In genomic region chrX:111284615-111285294, GRCh38 we compare ENCODE assay signal across 21 cellular contexts. TPM values are rescaled to one million over a fixed set of nuclear protein-coding genes. Genes with fewer than 3 reads are reported as not detected.
DNase-seq lines count a peak whose midpoint lies in the region; ATAC-seq, FAIRE-seq and TF ChIP-seq lines count a peak whose summit lies in the region.
"Had no signal": no experiment of that assay in that cellular context is flagged by ENCODE, and none has a peak within 500 bp of the region (broad histone marks: within the 10 kb centered on the region; RNA-seq: fewer than 3 reads in every experiment).

No MANE protein-coding gene starts in this region.

- H3K27ac ChIP-seq in body of pancreas, result peak overlapping the region in 2 of 4 donors; percentile 18 to 30
- H3K27ac ChIP-seq in right lobe of liver, result peak overlapping the region in 2 of 3 donors; percentile 24 to 59

- TF ChIP-seq CTCF in body of pancreas (IDR thresholded peaks at IDR 0.05) (no peak), right lobe of liver (IDR thresholded peaks at IDR 0.05) (no peak), progenitor cell of endocrine pancreas (IDR thresholded peaks at IDR 0.05; ENCODE audit: unreplicated experiment) (no peak), D721Med (IDR thresholded peaks at IDR 0.05; ENCODE audit: insufficient read depth, missing control alignments) (no peak)

- H3K27me3 ChIP-seq in body of pancreas, result no peaks in the 10 kb centered on the region
- H3K27me3 ChIP-seq in right lobe of liver, result no peaks in the 10 kb centered on the region

- no peaks in the 10 kb centered on the region for H3K36me3 Mint-ChIP-seq in progenitor cell of endocrine pancreas (ENCODE audit: insufficient read depth)
- H3K36me3 Mint-ChIP-seq: CD4-positive, CD25-positive, alpha-beta regulatory T cell; IgD-negative memory B cell had no signal

- peaks cover 26% of the 10 kb centered on the region for H3K4me1 Mint-ChIP-seq in progenitor cell of endocrine pancreas (ENCODE audit: low read depth)
- H3K4me1 Mint-ChIP-seq: B cell; CD4-positive, CD25-positive, alpha-beta regulatory T cell; IgD-negative memory B cell had no signal

- no peaks in the 10 kb centered on the region for H3K9me3 ChIP-seq in body of pancreas
- H3K9me3 ChIP-seq in right lobe of liver, result no peaks in the 10 kb centered on the region

- H3K36me3 ChIP-seq in body of pancreas (replicated peaks in 1 of 2; ENCODE audit: insufficient read depth in 1 of 2, low read depth in 2 of 2) (no peaks in the 10 kb centered on the region), right lobe of liver (no peaks in the 10 kb centered on the region)

- DNase-seq in NCI-H69 (lab: John Stamatoyannopoulos, UW) (peak; percentile 17), body of pancreas (peak in 2 of 4 donors; percentile 8 to 12), right lobe of liver (peak in 1 of 3 donors; percentile 59), progenitor cell of endocrine pancreas (ENCODE audit: low spot score, unreplicated experiment) (no peak), D721Med (ENCODE audit: insufficient read length, low spot score) (no peak), AG08396 (ENCODE audit: low spot score) (no peak)
- DNase-seq: CD4-positive, CD25-positive, alpha-beta regulatory T cell; DMS79; H9; NCI-H1417 treated with DMSO at 0.1 percent for 48 hours; NCI-H2029 treated with DMSO at 0.1 percent for 48 hours; NCI-H510A; NK-92 treated with Interleukin-12 subunit alpha and Interleukin-12 subunit beta, amount 100 ng/mL, for 24 hours; SIG-M5 had no signal

- no peak overlapping the region for H3K4me3 ChIP-seq in body of pancreas
- H3K4me3 ChIP-seq in right lobe of liver, result no peak overlapping the region

- H3K4me1 ChIP-seq in body of pancreas, result peaks cover 7% of the 10 kb centered on the region
- peaks cover 0 to 5% (median 2%) of the 10 kb centered on the region in 4 donors for H3K4me1 ChIP-seq in right lobe of liver

- ATAC-seq in body of pancreas (peak; percentile 33), right lobe of liver (peak; percentile 80 to 95 (median 90)), HG02884 (IDR thresholded peaks at IDR 0.05; ENCODE audit: unreplicated experiment) (no peak)

- H3K9me3 Mint-ChIP-seq in progenitor cell of endocrine pancreas (ENCODE audit: low read depth), result no peaks in the 10 kb centered on the region
- H3K9me3 Mint-ChIP-seq: H9 had no signal

- FAIRE-seq in D721Med (lab: Jason Lieb, UNC), result no peak

- 13 to 14% methylated on average over 4 to 8 of the region's 8 CpGs for WGBS in body of pancreas, 2 donors
- 30% methylated on average over 8 of the region's 8 CpGs for WGBS in right lobe of liver (ENCODE audit: insufficient coverage, low coverage, low lambda C conversion rate, missing lambda C conversion rate)

- TF ChIP-seq POLR2A in body of pancreas (IDR thresholded peaks at IDR 0.05) (no peak), right lobe of liver (IDR thresholded peaks at IDR 0.05) (no peak)

- no peaks in the 10 kb centered on the region for H3K27me3 Mint-ChIP-seq in progenitor cell of endocrine pancreas
- H3K27me3 Mint-ChIP-seq: B cell; CD4-positive, CD25-positive, alpha-beta regulatory T cell; IgD-negative memory B cell had no signal

- intact Hi-C loops in body of pancreas (cut with DNase I), result no loop called here
- intact Hi-C loops in right lobe of liver (cut with DNase I), result no loop called here

- H3K27ac Mint-ChIP-seq in progenitor cell of endocrine pancreas, result peak overlapping the region; percentile 57
- H3K27ac Mint-ChIP-seq: B cell; CD4-positive, CD25-positive, alpha-beta regulatory T cell; H9; IgD-negative memory B cell had no signal

- H3K4me3 Mint-ChIP-seq in progenitor cell of endocrine pancreas (ENCODE audit: low read depth), result peak overlapping the region; percentile 20
- H3K4me3 Mint-ChIP-seq: B cell; CD4-positive, CD25-positive, alpha-beta regulatory T cell; H9; IgD-negative memory B cell had no signal

RNA-seq across cellular contexts. Expression of gene CAPN6, which starts 14.5 kb away (rescaled TPM):
- total RNA-seq in body of pancreas, result 1 to 10 TPM; 1.8 to 6.9 TPM
- total RNA-seq in right lobe of liver, result under 1 TPM; 0.12 to 0.44 (median 0.17) TPM
- 96.5 and 104 TPM in 2 replicates for total RNA-seq in progenitor cell of endocrine pancreas
- total RNA-seq: B cell; CD4-positive, CD25-positive, alpha-beta regulatory T cell; HT-29; LHCN-M2; OCI-LY7; RPMI7951 had no signal

Comparison
In these comparisons a context has a peak if more than half of its experiments do, and no peak if none do; other contexts are left out.
1. RNA of gene CAPN6, which starts 14.5 kb away (total RNA-seq): 96.5 to 104 TPM in progenitor cell of endocrine pancreas; 1.8 to 6.9 TPM in body of pancreas and 0.12 to 0.44 TPM in right lobe of liver; every median in the first group is over 10 times any median in the second.